In genomic region chr1:228118040-228118439, GRCh38 we compare ENCODE assay signal across 22 cellular contexts.
"Had no signal": no experiment of that assay in that cellular context is flagged by ENCODE, and none has a peak within 500 bp of the region (broad histone marks: within the 10 kb centered on the region; RNA-seq: fewer than 3 reads in every experiment).

No MANE protein-coding gene starts in this region.

- H3K27ac ChIP-seq: breast epithelium, foreskin keratinocyte, lower lobe of right lung, testis, uterus had no signal

- ATAC-seq: foreskin keratinocyte; left lobe of liver; lower lobe of right lung; sciatic nerve; stimulated activated naive B cell treated with anti-CD40 and anti-IgM and Interleukin-4, amounts not matched to agents 10 μg/mL and 1 μg/mL and 100 μg/mL, for 72 hours had no signal

- H3K27me3 ChIP-seq: breast epithelium, foreskin keratinocyte, testis, uterus had no signal

- H3K4me3 ChIP-seq: breast epithelium, lower lobe of right lung, testis, uterus had no signal

- H3K9me3 ChIP-seq: breast epithelium, lower lobe of right lung, testis, uterus had no signal

- DNase-seq: activated CD4-positive, alpha-beta T cell treated with anti-CD3 and anti-CD28 coated beads for 4 hours; activated CD4-positive, alpha-beta T cell treated with anti-CD3 and anti-CD28 coated beads, Interleukin-2, amount 50 U/mL, for 48 hours; activated CD4-positive, CD25-positive, alpha-beta regulatory T cell; activated naive CD4-positive, alpha-beta T cell treated with Interleukin-2 at 50 U/mL for 16 hours; activated naive CD8-positive, alpha-beta T cell treated with anti-CD3 and anti-CD28 coated beads for 36 hours; activated T-cell treated with anti-CD3 and anti-CD28 coated beads, Interleukin-2, amount 50 U/mL, for 48 hours; effector memory CD4-positive, alpha-beta T cell; foreskin keratinocyte; kidney; lower lobe of right lung; naive B cell; occipital lobe; small intestine; stimulated activated CD4-positive, alpha-beta T cell treated with anti-CD3 and anti-CD28 coated beads, Interleukin-15, amount 100 ng/mL, for 24 hours; stimulated activated CD8-positive, alpha-beta memory T cell treated with anti-CD3 and anti-CD28 coated beads, Interleukin-4, amount 100 ng/mL, for 48 hours; stimulated activated naive B cell treated with anti-CD40 and anti-IgM and Interleukin-4, amounts not matched to agents 10 μg/mL and 1 μg/mL and 100 μg/mL, for 72 hours; testis; trophoblast cell; uterus had no signal

- H3K36me3 ChIP-seq: breast epithelium, lower lobe of right lung, uterus had no signal

- H3K4me1 ChIP-seq: breast epithelium, lower lobe of right lung, testis, uterus had no signal
